ENCODE assay signal across 9 cellular contexts in genomic region chr7:128427289-128427891, GRCh38. TPM values are rescaled to one million over a fixed set of nuclear protein-coding genes. Genes with fewer than 3 reads are reported as not detected.
DNase-seq lines count a peak whose midpoint lies in the region; ATAC-seq and TF ChIP-seq lines count a peak whose summit lies in the region.
"Had no signal": no experiment of that assay in that cellular context is flagged by ENCODE, and none has a peak within 500 bp of the region (broad histone marks: within the 10 kb centered on the region; RNA-seq: fewer than 3 reads in every experiment).

No MANE protein-coding gene starts in this region.

- H2AFZ ChIP-seq in GM23338 = no peak overlapping the region

- ATAC-seq in GM23338 (peak; percentile 60), GM19328 (IDR thresholded peaks at IDR 0.05; ENCODE audit: unreplicated experiment) (no peak), HG02970 (IDR thresholded peaks at IDR 0.05; ENCODE audit: low FRiP score, unreplicated experiment) (no peak)
- peak; percentile 51 for ATAC-seq in stimulated activated naive CD8-positive, alpha-beta T cell treated with anti-CD3 and anti-CD28 coated beads, Interleukin-15, Interleukin-2, amounts not matched to agents 100 U/mL and 50 U/mL, for 24 hours

- H3K36me3 Mint-ChIP-seq in GM23338 (ENCODE audit: low read depth) = no peaks in the 10 kb centered on the region

- TF ChIP-seq CTCF in GM23338 (conservative IDR thresholded peaks at IDR 0.05; ENCODE audit: low read depth in 2 of 2) = peak; percentile 86 to 92
- peak; percentile 52 for TF ChIP-seq CTCF in astrocyte of the cerebellum (IDR thresholded peaks at IDR 0.05; ENCODE audit: low read depth, low read length, missing control alignments)

- H3K4me2 ChIP-seq in GM23338 = no peak overlapping the region

- H3K9me3 Mint-ChIP-seq in GM23338 = no peaks in the 10 kb centered on the region

- no peak overlapping the region for H3K4me3 Mint-ChIP-seq in GM23338

- peaks cover 8% of the 10 kb centered on the region; the same call in 1 of the 2 replicates for H3K4me1 ChIP-seq in GM23338 (ENCODE audit: insufficient read depth)

- no peaks in the 10 kb centered on the region for H3K9me2 ChIP-seq in GM23338 (ENCODE audit: insufficient read depth)

- H3K27me3 ChIP-seq in GM23338 (ENCODE audit: insufficient read depth) = no peaks in the 10 kb centered on the region

- peaks cover 5% of the 10 kb centered on the region for H3K27me3 Mint-ChIP-seq in GM23338 (ENCODE audit: insufficient read depth, low read depth, poor library complexity)

- no peak overlapping the region for H3K27ac Mint-ChIP-seq in GM23338

- DNase-seq in DMS153 (lab: John Stamatoyannopoulos, UW) (peak; percentile 18), GM23338 (ENCODE audit: low spot score) (peak; percentile 88), NCI-H345 (lab: John Stamatoyannopoulos, UW) (peak; percentile 61), astrocyte of the cerebellum (ENCODE audit: low read depth) (peak; percentile 54), iPS-NIHi7 (ENCODE audit: extremely low spot score) (peak; percentile 43)
- DNase-seq in stimulated activated naive CD8-positive, alpha-beta T cell treated with anti-CD3 and anti-CD28 coated beads, Interleukin-15, Interleukin-2, amounts not matched to agents 100 U/mL and 50 U/mL, for 24 hours = no peak

- H4K20me1 ChIP-seq in GM23338 (replicated peaks; ENCODE audit: insufficient read depth) = no peaks in the 10 kb centered on the region

- H3K27ac ChIP-seq in GM23338 (ENCODE audit: low read depth) = no peak overlapping the region
- H3K27ac ChIP-seq: skin epidermis had no signal

- peaks cover 12% of the 10 kb centered on the region for H3K4me1 Mint-ChIP-seq in GM23338

- no peaks in the 10 kb centered on the region for H3K79me2 ChIP-seq in GM23338 (replicated peaks; ENCODE audit: insufficient read depth)

- H3F3A ChIP-seq in GM23338 (replicated peaks; ENCODE audit: low read depth) = no peaks in the 10 kb centered on the region

- in situ Hi-C loops in astrocyte of the cerebellum (cut with HindIII; ENCODE audit: low sequenced_read_pairs) = no loop called here

- no peaks in the 10 kb centered on the region for H3K36me3 ChIP-seq in GM23338 (ENCODE audit: insufficient read depth)

- H3K4me3 ChIP-seq in GM23338 (no peak overlapping the region), astrocyte of the cerebellum (ENCODE audit: low read depth, low read length) (no peak overlapping the region)
- H3K4me3 ChIP-seq: skin epidermis had no signal

TF ChIP-seq in GM23338, 12 proteins besides CTCF, POLR2A, EP300 and RAD21:
- TF ChIP-seq POLR2AphosphoS5 (IDR thresholded peaks at IDR 0.05; ENCODE audit: low read depth) = no peak
- TF ChIP-seq ZNF331 (CRISPR knock-in tag; IDR thresholded peaks at IDR 0.05; ENCODE audit: low read depth) = no peak
- TF ChIP-seq NANOG (IDR thresholded peaks at IDR 0.05; ENCODE audit: borderline replicate concordance) = no peak
- TF ChIP-seq STAT1 (IDR thresholded peaks at IDR 0.05; ENCODE audit: unreplicated experiment) = no peak
- TF ChIP-seq EZH2 (IDR thresholded peaks at IDR 0.05; ENCODE audit: low read depth, unreplicated experiment) = no peak
- TF ChIP-seq EZH2phosphoT487 (IDR thresholded peaks at IDR 0.05; ENCODE audit: unreplicated experiment) = no peak
- no peak for TF ChIP-seq JUNB (IDR thresholded peaks at IDR 0.05; ENCODE audit: unreplicated experiment)
- TF ChIP-seq ZNF114 (CRISPR knock-in tag; IDR thresholded peaks at IDR 0.05) = no peak
- no peak for TF ChIP-seq CREB1 (CRISPR knock-in tag; IDR thresholded peaks at IDR 0.05; ENCODE audit: low read depth)
- no peak for TF ChIP-seq ZNF462 (CRISPR knock-in tag; IDR thresholded peaks at IDR 0.05)
- TF ChIP-seq REST (IDR thresholded peaks at IDR 0.05; ENCODE audit: unreplicated experiment) = no peak

RNA-seq across cellular contexts. Expression of gene IMPDH1, which starts 17.6 kb away (rescaled TPM):
- total RNA-seq in GM23338 (2014; rRNA removed; shearing (Covaris generic)) = 35.8 and 48.3 TPM in 2 replicates
- 15.3 and 16.4 TPM in 2 replicates for polyA plus RNA-seq in GM23338 (2016; fragmentation: Nextera tagmentation; extraction: Ambion mirVana)

RNA-seq across cellular contexts. Expression of gene HILPDA, which starts 28.3 kb away (rescaled TPM):
- 32.4 and 38.5 TPM in 2 replicates for total RNA-seq in GM23338 (2014; rRNA removed; shearing (Covaris generic))
- 57.5 and 70.6 TPM in 2 replicates for polyA plus RNA-seq in GM23338 (2016; fragmentation: Nextera tagmentation; extraction: Ambion mirVana)

RNA-seq across cellular contexts. Expression of gene METTL2B, which starts 49.2 kb away (rescaled TPM):
- 48.3 and 72.0 TPM in 2 replicates for total RNA-seq in GM23338 (2014; rRNA removed; shearing (Covaris generic))
- polyA plus RNA-seq in GM23338 (2016; fragmentation: Nextera tagmentation; extraction: Ambion mirVana) = 21.2 and 24.0 TPM in 2 replicates

Comparison
In these comparisons a context has a peak if more than half of its experiments do, and no peak if none do; other contexts are left out.
1. ATAC-seq: peak in GM23338 (single experiment) and stimulated activated naive CD8-positive, alpha-beta T cell treated with anti-CD3 and anti-CD28 coated beads, Interleukin-15, Interleukin-2, amounts not matched to agents 100 U/mL and 50 U/mL, for 24 hours (single experiment); none in GM19328 (single experiment) and HG02970 (single experiment).